ENCODE assay signal across 8 cellular contexts in genomic region chr6:8131265-8131897, GRCh38. TPM values are rescaled to one million over a fixed set of nuclear protein-coding genes. Genes with fewer than 3 reads are reported as not detected.
DNase-seq lines count a peak whose midpoint lies in the region; ATAC-seq, FAIRE-seq and TF ChIP-seq lines count a peak whose summit lies in the region.

No MANE protein-coding gene starts in this region.

- H3K36me3 Mint-ChIP-seq in immature natural killer cell, result no peaks in the 10 kb centered on the region

- H3K79me2 ChIP-seq in MM.1S (ENCODE audit: low read length), result no peaks in the 10 kb centered on the region

- no peak overlapping the region for H3K27ac ChIP-seq in MM.1S (ENCODE audit: low read length)
- H3K27ac ChIP-seq in brain microvascular endothelial cell, result no peak overlapping the region
- H3K27ac ChIP-seq in kidney (ENCODE audit: low read depth in 2 of 2, low read length in 2 of 2), result no peak overlapping the region

- H3K4me2 ChIP-seq in MM.1S (ENCODE audit: low read depth, low read length), result no peak overlapping the region

- H3K4me3 ChIP-seq in MM.1S (ENCODE audit: low read length) (no peak overlapping the region), brain microvascular endothelial cell (ENCODE audit: low read depth, low read length) (no peak overlapping the region), kidney (ENCODE audit: low read length in 2 of 2) (no peak overlapping the region)

- H3K9me3 ChIP-seq in MM.1S (replicated peaks; ENCODE audit: insufficient read depth, low read length) (no peaks in the 10 kb centered on the region), kidney (ENCODE audit: control insufficient read depth in 1 of 2, low read length in 2 of 2) (no peaks in the 10 kb centered on the region)

- H3K27me3 Mint-ChIP-seq in immature natural killer cell (ENCODE audit: low read depth in 3 of 3), result peaks cover 0 to 13% (median 4%) of the 10 kb centered on the region in 3 donors

- no peaks in the 10 kb centered on the region for H3K4me1 ChIP-seq in MM.1S (ENCODE audit: low read length)
- no peaks in the 10 kb centered on the region for H3K4me1 ChIP-seq in kidney (ENCODE audit: control insufficient read depth in 1 of 2, insufficient read depth in 1 of 2, low read depth in 1 of 2, low read length in 2 of 2)

- H3K9ac ChIP-seq in MM.1S (ENCODE audit: low read length), result no peak overlapping the region
- H3K9ac ChIP-seq in kidney (ENCODE audit: low read length in 2 of 2), result no peak overlapping the region

- H3K27me3 ChIP-seq in MM.1S (replicated peaks; ENCODE audit: insufficient read depth, low read length), result no peaks in the 10 kb centered on the region
- H3K27me3 ChIP-seq in brain microvascular endothelial cell (replicated peaks), result no peaks in the 10 kb centered on the region

- no peaks in the 10 kb centered on the region for H3K9me2 ChIP-seq in MM.1S (replicated peaks; ENCODE audit: insufficient read depth, low read length)

- no peak overlapping the region for H3K4me3 Mint-ChIP-seq in immature natural killer cell

- no peaks in the 10 kb centered on the region for H3K36me3 ChIP-seq in MM.1S (replicated peaks; ENCODE audit: insufficient read depth, low read length)
- H3K36me3 ChIP-seq in brain microvascular endothelial cell (replicated peaks), result no peaks in the 10 kb centered on the region
- H3K36me3 ChIP-seq in kidney (ENCODE audit: control insufficient read depth in 1 of 2, insufficient read depth in 2 of 2, low read length in 2 of 2), result no peaks in the 10 kb centered on the region

- no peaks in the 10 kb centered on the region for H4K20me1 ChIP-seq in MM.1S (ENCODE audit: insufficient read depth, low read length)

- DNase-seq in G401 (ENCODE audit: low spot score) (peak; percentile 59), H4 (ENCODE audit: low spot score) (peak; percentile 51), MM.1S (peak; percentile 63), brain microvascular endothelial cell (peak; percentile 66), kidney (no peak), immature natural killer cell (no peak)
- peak; percentile 4 to 28 for DNase-seq in stimulated activated CD4-positive, alpha-beta T cell treated with anti-CD3 and anti-CD28 coated beads, Interleukin-4, amount 100 ng/mL, for 48 hours (ENCODE audit: low read depth in 2 of 2)

- no peak for FAIRE-seq in kidney (lab: Jason Lieb, UNC)

- no peaks in the 10 kb centered on the region for H3F3A ChIP-seq in MM.1S (ENCODE audit: insufficient read depth, low read length)

- H3K4me1 Mint-ChIP-seq in immature natural killer cell, result no peaks in the 10 kb centered on the region

- peak; percentile 96 for ATAC-seq in SK-N-SH treated with all-trans-retinoic acid at 6 μM for 48 hours

- H3K9me3 Mint-ChIP-seq in immature natural killer cell, result peaks cover 0 to 2% (median 0%) of the 10 kb centered on the region in 6 donors

- in situ Hi-C loops in G401 (cut with HindIII; ENCODE audit: low sequenced_read_pairs), result no loop called here
- in situ Hi-C loops in brain microvascular endothelial cell (cut with HindIII; ENCODE audit: low pct_ligation_motif_present, low sequenced_read_pairs), result loop anchor here (10.0 kb wide), 1 partner anchor 83 kb away; no protein-coding TSS in a partner anchor

- peak; percentile 57 for TF ChIP-seq CTCF in MM.1S (IDR thresholded peaks at IDR 0.05; ENCODE audit: low read length)
- TF ChIP-seq CTCF in brain microvascular endothelial cell (IDR thresholded peaks at IDR 0.05; ENCODE audit: low read depth, low read length, missing control alignments), result peak; percentile 74
- peak; percentile 67 for TF ChIP-seq CTCF in kidney (IDR thresholded peaks at IDR 0.05; ENCODE audit: borderline replicate concordance, extremely low read depth, insufficient read depth)

- H2AFZ ChIP-seq in MM.1S (ENCODE audit: low read length), result no peak overlapping the region

- no peak overlapping the region for H3K27ac Mint-ChIP-seq in immature natural killer cell

- intact Hi-C loops in kidney (cut with DNase I), result loop anchor here (5.0 kb wide), 1 partner anchor 86 kb away; no protein-coding TSS in a partner anchor

TF ChIP-seq in SK-N-SH treated with all-trans-retinoic acid at 6 μM for 48 hours, 23 proteins besides CTCF, POLR2A, EP300 and RAD21:
- TF ChIP-seq RARB (CRISPR knock-in tag; IDR thresholded peaks at IDR 0.05) (no peak), SNAI2 (CRISPR knock-in tag; IDR thresholded peaks at IDR 0.05) (no peak), PPARA (CRISPR knock-in tag; IDR thresholded peaks at IDR 0.05; ENCODE audit: borderline replicate concordance) (no peak), ARNTL (CRISPR knock-in tag; IDR thresholded peaks at IDR 0.05; ENCODE audit: borderline replicate concordance, low read depth) (no peak), ZNF8 (CRISPR knock-in tag; IDR thresholded peaks at IDR 0.05) (no peak), ZC3H10 (CRISPR knock-in tag; IDR thresholded peaks at IDR 0.05) (no peak), GLIS3 (CRISPR knock-in tag; IDR thresholded peaks at IDR 0.05) (no peak)

RNA-seq across cellular contexts. Expression of gene EEF1E1, which starts 29.0 kb away (rescaled TPM):
- 162 and 198 TPM in 2 replicates for total RNA-seq in G401 (2014; rRNA removed; shearing (Covaris generic))
- 81.2 and 150 TPM in 2 replicates for total RNA-seq in H4 (2014; rRNA removed; shearing (Covaris generic))
- 35.4 TPM for total RNA-seq in kidney
- polyA plus RNA-seq in kidney (ENCODE audit: insufficient read depth, low read depth, low replicate concordance), result 59.3 TPM
- 10 to 100 TPM; 34.2 to 94.0 (median 40.7) TPM for polyA plus RNA-seq in immature natural killer cell

Comparison
In these comparisons a context has a peak if more than half of its experiments do, and no peak if none do; other contexts are left out.
1. DNase-seq: peak in G401 (single experiment), H4 (single experiment), MM.1S (single experiment), brain microvascular endothelial cell (single experiment) and stimulated activated CD4-positive, alpha-beta T cell treated with anti-CD3 and anti-CD28 coated beads, Interleukin-4, amount 100 ng/mL, for 48 hours (2 of 2); none in kidney (single experiment) and immature natural killer cell (0 of 3).
2. Peak in every context shown above with its lines, with median percentiles within 50 percentile points of each other: CTCF ChIP-seq.